In the genomic region with DNA sequence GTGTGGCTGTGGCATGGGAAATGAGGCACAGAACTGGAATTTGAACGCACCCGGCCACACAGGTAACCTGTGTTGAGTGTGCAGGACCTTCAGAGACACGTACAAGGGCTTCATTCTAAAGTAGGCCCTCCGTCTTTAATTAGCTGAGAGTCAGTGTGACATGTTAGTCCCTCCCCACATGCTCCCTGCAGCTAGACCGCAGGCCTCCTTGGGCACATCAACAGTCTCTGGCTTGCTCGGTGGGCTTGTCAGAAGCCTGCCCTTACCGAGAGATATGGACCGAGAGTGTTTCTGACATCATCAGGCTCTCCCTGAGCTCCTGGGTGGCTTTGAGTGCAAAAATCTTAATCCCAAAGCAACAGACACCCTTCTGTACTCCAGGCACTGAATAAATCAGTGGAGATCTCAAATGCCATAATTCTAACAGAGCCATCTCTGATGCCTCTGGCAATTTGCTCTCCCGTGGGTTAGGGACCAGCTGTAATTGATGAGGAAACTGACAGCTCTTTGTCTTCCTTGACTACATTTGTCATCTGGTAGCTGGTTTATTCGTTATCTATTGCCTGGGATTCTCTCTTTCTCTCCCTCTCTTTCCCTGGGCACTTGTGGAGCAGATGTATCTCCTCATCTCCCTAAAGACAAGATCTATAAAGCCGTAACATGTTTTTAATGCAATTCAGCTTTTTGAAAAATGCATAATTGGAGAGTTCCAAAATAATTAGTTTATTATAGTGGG, we compare ENCODE assay signal across 28 cellular contexts.
"Had no signal": no experiment of that assay in that cellular context is flagged by ENCODE, and none has a peak within 500 bp of the region (broad histone marks: within the 10 kb centered on the region; RNA-seq: fewer than 3 reads in every experiment).

No MANE protein-coding gene starts in this region.

- H3K27me3 ChIP-seq: left lung, neural progenitor cell, neutrophil, right atrium auricular region, right lobe of liver, tibial nerve, uterus had no signal

- H3K4me3 ChIP-seq: hepatocyte, left lung, lower lobe of right lung, neural progenitor cell, psoas muscle, right atrium auricular region, right lobe of liver, smooth muscle cell, tibial nerve, uterus had no signal

- H3K4me2 ChIP-seq: hepatocyte, neural progenitor cell, smooth muscle cell had no signal

- H3K4me1 ChIP-seq: left lung, lower lobe of right lung, parathyroid adenoma, psoas muscle, right atrium auricular region, right lobe of liver, tibial nerve, uterus had no signal

- H3K9me3 Mint-ChIP-seq: neural progenitor cell, type B pancreatic cell had no signal

- H3K27ac ChIP-seq: hepatocyte, left lung, lower lobe of right lung, neural progenitor cell, neutrophil, parathyroid adenoma, psoas muscle, right atrium auricular region, right lobe of liver, tibial nerve, uterus had no signal

- H3K4me3 Mint-ChIP-seq: naive thymus-derived CD8-positive, alpha-beta T cell; nephron; neural progenitor cell; stimulated activated memory B cell treated with anti-CD40 and anti-IgM and Interleukin-4, amounts not matched to agents 10 μg/mL and 1 μg/mL and 100 μg/mL, for 72 hours; stimulated activated naive CD8-positive, alpha-beta T cell treated with anti-CD3 and anti-CD28 coated beads, Interleukin-15, amount 100 ng/mL, for 72 hours; type B pancreatic cell had no signal

- H3K9me3 ChIP-seq: left lung, lower lobe of right lung, neutrophil, psoas muscle, right lobe of liver, uterus had no signal

- H3K36me3 ChIP-seq: left lung, lower lobe of right lung, neural progenitor cell, neutrophil, right atrium auricular region, right lobe of liver, tibial nerve, uterus had no signal

- H3K27ac Mint-ChIP-seq: naive thymus-derived CD8-positive, alpha-beta T cell; nephron; neural progenitor cell; stimulated activated memory B cell treated with anti-CD40 and anti-IgM and Interleukin-4, amounts not matched to agents 10 μg/mL and 1 μg/mL and 100 μg/mL, for 72 hours; stimulated activated naive CD8-positive, alpha-beta T cell treated with anti-CD3 and anti-CD28 coated beads, Interleukin-15, amount 100 ng/mL, for 72 hours; type B pancreatic cell had no signal

- FAIRE-seq: kidney had no signal

- H3K36me3 Mint-ChIP-seq: naive thymus-derived CD8-positive, alpha-beta T cell; neural progenitor cell; stimulated activated memory B cell treated with anti-CD40 and anti-IgM and Interleukin-4, amounts not matched to agents 10 μg/mL and 1 μg/mL and 100 μg/mL, for 72 hours; type B pancreatic cell had no signal

- H3K79me2 ChIP-seq: hepatocyte, parathyroid adenoma had no signal

- H3K9ac ChIP-seq: neural progenitor cell, parathyroid adenoma had no signal

- H2AFZ ChIP-seq: hepatocyte, neural progenitor cell, parathyroid adenoma had no signal

- DNase-seq: kidney; left colon; left lung; lower lobe of right lung; mammary epithelial cell; mesenchymal stem cell; naive thymus-derived CD8-positive, alpha-beta T cell; occipital lobe; psoas muscle; right lobe of liver; stimulated activated CD4-positive, alpha-beta T cell treated with anti-CD3 and anti-CD28 coated beads, Interleukin-1b, Interleukin-23, amount 100 ng/mL, for 48 hours; stimulated activated CD4-positive, alpha-beta T cell treated with anti-CD3 and anti-CD28 coated beads, Interleukin-2, amount 100 ng/mL, for 48 hours; stimulated activated CD4-positive, alpha-beta T cell treated with anti-CD3 and anti-CD28 coated beads, Interleukin-4, amount 100 ng/mL, for 4 hours; stimulated activated CD8-positive, alpha-beta memory T cell treated with anti-CD3 and anti-CD28 coated beads, Interleukin-4, amount 100 ng/mL, for 48 hours; stimulated activated naive CD4-positive, alpha-beta T cell treated with Interleukin-2 at 50 U/mL for 16 hours; stimulated activated naive CD8-positive, alpha-beta T cell treated with anti-CD3 and anti-CD28 coated beads, Interleukin-15, amount 100 ng/mL, for 72 hours; substantia nigra; uterus had no signal

- ATAC-seq: left colon; left lung; lower lobe of right lung; naive thymus-derived CD8-positive, alpha-beta T cell; psoas muscle; right lobe of liver; stimulated activated memory B cell treated with anti-CD40 and anti-IgM and Interleukin-4, amounts not matched to agents 10 μg/mL and 1 μg/mL and 100 μg/mL, for 72 hours; stimulated activated naive CD8-positive, alpha-beta T cell treated with anti-CD3 and anti-CD28 coated beads, Interleukin-15, amount 100 ng/mL, for 72 hours had no signal

- H3K27me3 Mint-ChIP-seq: naive thymus-derived CD8-positive, alpha-beta T cell; stimulated activated memory B cell treated with anti-CD40 and anti-IgM and Interleukin-4, amounts not matched to agents 10 μg/mL and 1 μg/mL and 100 μg/mL, for 72 hours; stimulated activated naive CD8-positive, alpha-beta T cell treated with anti-CD3 and anti-CD28 coated beads, Interleukin-15, amount 100 ng/mL, for 72 hours had no signal

- H3K4me1 Mint-ChIP-seq: naive thymus-derived CD8-positive, alpha-beta T cell; nephron; stimulated activated memory B cell treated with anti-CD40 and anti-IgM and Interleukin-4, amounts not matched to agents 10 μg/mL and 1 μg/mL and 100 μg/mL, for 72 hours; stimulated activated naive CD8-positive, alpha-beta T cell treated with anti-CD3 and anti-CD28 coated beads, Interleukin-15, amount 100 ng/mL, for 72 hours had no signal
